Comparison of ENCODE assay signal across 9 cellular contexts in genomic region chr10:33335550-33335799, GRCh38. TPM values are rescaled to one million over a fixed set of nuclear protein-coding genes. Genes with fewer than 3 reads are reported as not detected.
DNase-seq lines count a peak whose midpoint lies in the region; ATAC-seq and TF ChIP-seq lines count a peak whose summit lies in the region.
"Had no signal": no experiment of that assay in that cellular context is flagged by ENCODE, and none has a peak within 500 bp of the region (broad histone marks: within the 10 kb centered on the region; RNA-seq: fewer than 3 reads in every experiment).

No MANE protein-coding gene starts in this region.

- no peaks in the 10 kb centered on the region for H3K9me3 Mint-ChIP-seq in endothelial cell (ENCODE audit: unreplicated experiment)
- H3K9me3 Mint-ChIP-seq in neural crest cell: no peaks in the 10 kb centered on the region

- peaks cover 13% of the 10 kb centered on the region for H3K27me3 Mint-ChIP-seq in endothelial cell (ENCODE audit: unreplicated experiment)
- peaks cover 32% of the 10 kb centered on the region for H3K27me3 Mint-ChIP-seq in neural crest cell (ENCODE audit: low read depth)

- ATAC-seq in HG03039 (IDR thresholded peaks at IDR 0.05; ENCODE audit: unreplicated experiment): no peak

- H3K27ac Mint-ChIP-seq in endothelial cell (ENCODE audit: unreplicated experiment) (no peak overlapping the region), neural crest cell (ENCODE audit: unreplicated experiment) (no peak overlapping the region)

- H3K36me3 Mint-ChIP-seq in endothelial cell (ENCODE audit: low read depth, unreplicated experiment): peaks cover 39% of the 10 kb centered on the region
- peaks cover 3% of the 10 kb centered on the region for H3K36me3 Mint-ChIP-seq in neural crest cell (ENCODE audit: low read depth)

- H3K4me3 Mint-ChIP-seq in endothelial cell (ENCODE audit: unreplicated experiment) (peak overlapping the region; percentile 95), neural crest cell (peak overlapping the region; percentile 90)

- H3K4me1 Mint-ChIP-seq in endothelial cell (ENCODE audit: unreplicated experiment) (peaks cover 27% of the 10 kb centered on the region), neural crest cell (peaks cover 42% of the 10 kb centered on the region)

- H3K27me3 ChIP-seq in BE2C: no peaks in the 10 kb centered on the region

- H3K4me3 ChIP-seq in BE2C (ENCODE audit: low read depth, low read length) (peak overlapping the region; percentile 90), LNCaP clone FGC (ENCODE audit: low read depth, low read length) (peak overlapping the region; percentile 82)

- no peak for TF ChIP-seq CTCF in BE2C (IDR thresholded peaks at IDR 0.05; ENCODE audit: low read depth, low read length)
- no peak for TF ChIP-seq CTCF in LNCaP clone FGC (IDR thresholded peaks at IDR 0.05; ENCODE audit: control insufficient read depth, extremely low read depth, insufficient read depth)
- TF ChIP-seq CTCF in endothelial cell (IDR thresholded peaks at IDR 0.05; ENCODE audit: unreplicated experiment): no peak
- no peak for TF ChIP-seq CTCF in neural crest cell (conservative IDR thresholded peaks at IDR 0.05)

- no peak for DNase-seq in BE2C
- DNase-seq in LNCaP clone FGC (ENCODE audit: low read depth): no peak
- DNase-seq in endothelial cell (ENCODE audit: low spot score): no peak
- DNase-seq in neural crest cell (ENCODE audit: low read depth, low spot score): no peak
- DNase-seq in KG1 (lab: John Stamatoyannopoulos, UW): no peak
- no peak for DNase-seq in NCI-H2196 (lab: John Stamatoyannopoulos, UW; ENCODE audit: unreplicated experiment)
- no peak for DNase-seq in kidney tubule cell (ENCODE audit: low spot score)
- DNase-seq: NCI-H187 treated with DMSO at 0.1 percent for 48 hours had no signal

- H3K36me3 ChIP-seq in BE2C: no peaks in the 10 kb centered on the region; the same call in 1 of the 2 replicates

- H3K4me1 ChIP-seq in BE2C: no peaks in the 10 kb centered on the region

- H3K9me3 ChIP-seq in BE2C: no peaks in the 10 kb centered on the region

RNA-seq across cellular contexts. Expression of gene NRP1, which starts 1.0 kb away (rescaled TPM):
- 56.6 TPM for polyA plus RNA-seq in BE2C (2012; ENCODE audit: insufficient read depth, insufficient read length, low read depth)
- total RNA-seq in endothelial cell (ENCODE audit: unreplicated experiment) (486 TPM), neural crest cell (14.5 and 16.1 TPM in 2 replicates)

Comparison
In these comparisons a context has a peak if more than half of its experiments do, and no peak if none do; other contexts are left out.
1. RNA of gene NRP1, which starts 1.0 kb away (total RNA-seq): 486 TPM in endothelial cell (single experiment); 14.5 to 16.1 TPM in neural crest cell; every median in the first group is over 10 times any median in the second.